ENCODE assay signal across 8 cellular contexts in genomic region chr10:28669227-28670173, GRCh38. TPM values are rescaled to one million over a fixed set of nuclear protein-coding genes. Genes with fewer than 3 reads are reported as not detected.
DNase-seq lines count a peak whose midpoint lies in the region; ATAC-seq and TF ChIP-seq lines count a peak whose summit lies in the region.

No MANE protein-coding gene starts in this region.

- DNase-seq in T-helper 2 cell treated with Interferon-gamma antibody and Interleukin-4, amounts not matched to agents 5 μg/mL and 100 μg/mL, for 36 hours (ENCODE audit: low spot score) = no peak
- DNase-seq in T-helper 2 cell (no peak), Peyer's patch (no peak), NCI-H526 treated with DMSO at 0.1 percent for 48 hours (lab: John Stamatoyannopoulos, UW) (no peak)
- DNase-seq in activated CD8-positive, alpha-beta T cell treated with anti-CD3 and anti-CD28 coated beads, Interleukin-2, amount 10 ng/mL, durations not matched to agents 7 days and 5 days = no peak
- no peak for DNase-seq in stimulated activated naive B cell treated with anti-CD40 and anti-IgM and Interleukin-4, amounts not matched to agents 10 μg/mL and 1 μg/mL and 100 μg/mL, for 72 hours

- no peak overlapping the region for H3K27ac ChIP-seq in Peyer's patch

- no peak for ATAC-seq in activated CD8-positive, alpha-beta T cell treated with anti-CD3 and anti-CD28 coated beads, Interleukin-2, amount 10 ng/mL, durations not matched to agents 7 days and 5 days
- ATAC-seq in stimulated activated naive B cell treated with anti-CD40 and anti-IgM and Interleukin-4, amounts not matched to agents 10 μg/mL and 1 μg/mL and 100 μg/mL, for 72 hours (replicated peaks) = no peak
- no peak for ATAC-seq in HG02610 (IDR thresholded peaks at IDR 0.05; ENCODE audit: unreplicated experiment)

- H3K4me3 Mint-ChIP-seq in T-helper 2 cell treated with Interferon-gamma antibody and Interleukin-4, amounts not matched to agents 5 μg/mL and 100 μg/mL, for 36 hours = peak overlapping the region; percentile 78
- peak overlapping the region; percentile 68 for H3K4me3 Mint-ChIP-seq in activated CD8-positive, alpha-beta T cell treated with anti-CD3 and anti-CD28 coated beads, Interleukin-2, amount 10 ng/mL, durations not matched to agents 7 days and 5 days
- peak overlapping the region; percentile 77 to 88 for H3K4me3 Mint-ChIP-seq in stimulated activated naive B cell treated with anti-CD40 and anti-IgM and Interleukin-4, amounts not matched to agents 10 μg/mL and 1 μg/mL and 100 μg/mL, for 72 hours

- no peak for TF ChIP-seq CTCF in Peyer's patch (IDR thresholded peaks at IDR 0.05)

- H3K4me3 ChIP-seq in iPS-11a (ENCODE audit: low read depth, low read length) (peak overlapping the region; percentile 53), Peyer's patch (peak overlapping the region in 1 of 4 donors; percentile 35)

- H3K36me3 Mint-ChIP-seq in T-helper 2 cell treated with Interferon-gamma antibody and Interleukin-4, amounts not matched to agents 5 μg/mL and 100 μg/mL, for 36 hours (ENCODE audit: low read depth) = no peaks in the 10 kb centered on the region
- H3K36me3 Mint-ChIP-seq in activated CD8-positive, alpha-beta T cell treated with anti-CD3 and anti-CD28 coated beads, Interleukin-2, amount 10 ng/mL, durations not matched to agents 7 days and 5 days (ENCODE audit: low read depth) = peaks cover 2% of the 10 kb centered on the region
- no peaks in the 10 kb centered on the region for H3K36me3 Mint-ChIP-seq in stimulated activated naive B cell treated with anti-CD40 and anti-IgM and Interleukin-4, amounts not matched to agents 10 μg/mL and 1 μg/mL and 100 μg/mL, for 72 hours

- POLR2A ChIA-PET in activated CD8-positive, alpha-beta T cell treated with anti-CD3 and anti-CD28 coated beads, Interleukin-2, amount 10 ng/mL, durations not matched to agents 7 days and 5 days (lab: Charles Lee) = no interaction called here

- peaks cover 9% of the 10 kb centered on the region for H3K4me1 Mint-ChIP-seq in T-helper 2 cell treated with Interferon-gamma antibody and Interleukin-4, amounts not matched to agents 5 μg/mL and 100 μg/mL, for 36 hours (ENCODE audit: low read depth)
- peaks cover 10% of the 10 kb centered on the region for H3K4me1 Mint-ChIP-seq in activated CD8-positive, alpha-beta T cell treated with anti-CD3 and anti-CD28 coated beads, Interleukin-2, amount 10 ng/mL, durations not matched to agents 7 days and 5 days (ENCODE audit: low read depth)
- H3K4me1 Mint-ChIP-seq in stimulated activated naive B cell treated with anti-CD40 and anti-IgM and Interleukin-4, amounts not matched to agents 10 μg/mL and 1 μg/mL and 100 μg/mL, for 72 hours = peaks cover 6 to 12% of the 10 kb centered on the region in 2 donors

- no peak overlapping the region for H3K27ac Mint-ChIP-seq in T-helper 2 cell treated with Interferon-gamma antibody and Interleukin-4, amounts not matched to agents 5 μg/mL and 100 μg/mL, for 36 hours
- H3K27ac Mint-ChIP-seq in activated CD8-positive, alpha-beta T cell treated with anti-CD3 and anti-CD28 coated beads, Interleukin-2, amount 10 ng/mL, durations not matched to agents 7 days and 5 days = no peak overlapping the region
- H3K27ac Mint-ChIP-seq in stimulated activated naive B cell treated with anti-CD40 and anti-IgM and Interleukin-4, amounts not matched to agents 10 μg/mL and 1 μg/mL and 100 μg/mL, for 72 hours = no peak overlapping the region

- no peaks in the 10 kb centered on the region for H3K9me3 Mint-ChIP-seq in T-helper 2 cell treated with Interferon-gamma antibody and Interleukin-4, amounts not matched to agents 5 μg/mL and 100 μg/mL, for 36 hours
- no peaks in the 10 kb centered on the region for H3K9me3 Mint-ChIP-seq in activated CD8-positive, alpha-beta T cell treated with anti-CD3 and anti-CD28 coated beads, Interleukin-2, amount 10 ng/mL, durations not matched to agents 7 days and 5 days (ENCODE audit: insufficient read depth)
- H3K9me3 Mint-ChIP-seq in stimulated activated naive B cell treated with anti-CD40 and anti-IgM and Interleukin-4, amounts not matched to agents 10 μg/mL and 1 μg/mL and 100 μg/mL, for 72 hours = peaks cover 0 to 6% of the 10 kb centered on the region in 2 donors

- no peaks in the 10 kb centered on the region for H3K9me3 ChIP-seq in Peyer's patch

- H3K4me1 ChIP-seq in Peyer's patch = peaks cover 0 to 10% (median 0%) of the 10 kb centered on the region in 4 donors

- no peaks in the 10 kb centered on the region for H3K36me3 ChIP-seq in Peyer's patch

- no peak for TF ChIP-seq POLR2A in Peyer's patch (IDR thresholded peaks at IDR 0.05)

- CTCF ChIA-PET in activated CD8-positive, alpha-beta T cell treated with anti-CD3 and anti-CD28 coated beads, Interleukin-2, amount 10 ng/mL, durations not matched to agents 7 days and 5 days (lab: Charles Lee) = no interaction called here

- peaks cover 63% of the 10 kb centered on the region for H3K27me3 Mint-ChIP-seq in T-helper 2 cell treated with Interferon-gamma antibody and Interleukin-4, amounts not matched to agents 5 μg/mL and 100 μg/mL, for 36 hours (ENCODE audit: low read depth)
- peaks cover 58% of the 10 kb centered on the region for H3K27me3 Mint-ChIP-seq in activated CD8-positive, alpha-beta T cell treated with anti-CD3 and anti-CD28 coated beads, Interleukin-2, amount 10 ng/mL, durations not matched to agents 7 days and 5 days (ENCODE audit: low read depth)
- peaks cover 67 to 88% of the 10 kb centered on the region in 2 donors for H3K27me3 Mint-ChIP-seq in stimulated activated naive B cell treated with anti-CD40 and anti-IgM and Interleukin-4, amounts not matched to agents 10 μg/mL and 1 μg/mL and 100 μg/mL, for 72 hours

- H3K27me3 ChIP-seq in Peyer's patch = no peaks in the 10 kb centered on the region

RNA-seq across cellular contexts. Expression of gene BAMBI, which starts 7.8 kb away (rescaled TPM):
- under 1 TPM in 1 of 2 experiments, not detected in 1; 0.18 TPM for total RNA-seq in activated CD8-positive, alpha-beta T cell treated with anti-CD3 and anti-CD28 coated beads, Interleukin-2, amount 10 ng/mL, durations not matched to agents 7 days and 5 days
- 10 to 100 TPM in 1 of 4 donors, 1 to 10 TPM in 1, under 1 TPM in 1, not detected in 1; 0.53 to 10.7 (median 2.5) TPM for total RNA-seq in Peyer's patch
